ENCODE assay signal across 27 cellular contexts in the genomic region with DNA sequence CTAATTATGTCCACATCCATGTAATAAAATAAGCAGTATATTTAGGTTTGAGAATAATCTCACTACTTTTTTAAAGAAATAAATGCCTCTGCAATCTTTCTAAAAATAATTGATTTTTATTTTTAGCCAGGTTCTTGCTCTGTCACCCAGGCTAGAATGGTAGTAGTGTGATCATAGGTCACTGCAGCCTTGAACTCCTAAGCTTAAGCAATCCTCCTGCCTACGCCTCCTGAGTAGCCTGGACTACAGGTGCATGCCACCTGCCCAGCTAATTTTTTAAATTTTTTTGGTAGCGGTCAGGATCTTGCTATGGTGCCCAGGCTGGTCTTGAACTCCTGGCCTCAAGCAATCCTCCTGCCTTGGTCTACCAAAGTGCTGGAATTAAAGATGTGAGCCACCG.
"Had no signal": no experiment of that assay in that cellular context is flagged by ENCODE, and none has a peak within 500 bp of the region (broad histone marks: within the 10 kb centered on the region; RNA-seq: fewer than 3 reads in every experiment).

No MANE protein-coding gene starts in this region.

- H3K4me3 ChIP-seq: colonic mucosa, coronary artery, dorsolateral prefrontal cortex, esophagus muscularis mucosa, esophagus squamous epithelium, gastrocnemius medialis, gastroesophageal sphincter, heart left ventricle had no signal

- H3K4me1 ChIP-seq: colonic mucosa, esophagus muscularis mucosa, esophagus squamous epithelium, foreskin keratinocyte, gastrocnemius medialis, gastroesophageal sphincter, heart left ventricle had no signal

- H3K36me3 ChIP-seq: colonic mucosa, esophagus muscularis mucosa, esophagus squamous epithelium, gastrocnemius medialis, gastroesophageal sphincter, heart left ventricle had no signal

- H3K27me3 ChIP-seq: colonic mucosa, dorsolateral prefrontal cortex, esophagus muscularis mucosa, esophagus squamous epithelium, foreskin keratinocyte, gastrocnemius medialis, gastroesophageal sphincter, heart left ventricle had no signal

- DNase-seq: colonic mucosa; cortex of kidney; dermis blood vessel endothelial cell; dorsolateral prefrontal cortex; effector CD4-positive, alpha-beta T cell; effector CD8-positive, alpha-beta T cell; effector memory CD4-positive, alpha-beta T cell; effector memory CD8-positive, alpha-beta T cell; endodermal cell; erythroblast; esophagus squamous epithelium; foreskin fibroblast; foreskin keratinocyte; foreskin melanocyte; gastrocnemius medialis; glutamatergic neuron; head of caudate nucleus; heart left ventricle had no signal

- H3K9me3 ChIP-seq: colonic mucosa, esophagus muscularis mucosa, esophagus squamous epithelium, gastrocnemius medialis, gastroesophageal sphincter, heart left ventricle had no signal

- H3K27ac ChIP-seq: colonic mucosa, coronary artery, dorsolateral prefrontal cortex, epithelial cell of prostate, esophagus muscularis mucosa, esophagus squamous epithelium, foreskin keratinocyte, gastrocnemius medialis, gastroesophageal sphincter, heart left ventricle had no signal

- ATAC-seq: effector memory CD8-positive, alpha-beta T cell; esophagus mucosa; foreskin keratinocyte; gastrocnemius medialis; gastroesophageal sphincter; heart left ventricle had no signal

- FAIRE-seq: colon, endometrium, endothelial cell of umbilical vein, frontal cortex had no signal
